22 cellular contexts compared by ENCODE assay signal in the genomic region with DNA sequence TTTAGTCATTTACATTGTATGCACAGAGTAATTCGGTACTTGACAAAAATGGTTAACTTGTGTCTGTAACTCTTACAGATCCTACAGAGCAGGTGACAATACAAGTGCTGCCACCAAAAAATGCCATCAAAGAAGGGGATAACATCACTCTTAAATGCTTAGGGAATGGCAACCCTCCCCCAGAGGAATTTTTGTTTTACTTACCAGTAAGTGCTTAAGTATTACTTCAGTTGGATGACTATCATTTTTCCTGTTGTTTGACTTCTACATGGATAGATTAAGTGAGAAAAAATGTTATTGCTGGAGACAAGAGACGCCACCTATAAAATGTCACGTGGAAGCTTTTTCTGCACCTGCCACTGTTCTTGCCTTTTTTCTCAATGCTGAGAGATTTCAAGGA.
"Had no signal": no experiment of that assay in that cellular context is flagged by ENCODE, and none has a peak within 500 bp of the region (broad histone marks: within the 10 kb centered on the region; RNA-seq: fewer than 3 reads in every experiment).

No MANE protein-coding gene starts in this region.

- DNase-seq: activated CD4-positive, alpha-beta T cell treated with anti-CD3 and anti-CD28 coated beads, Interleukin-2, amount 10 ng/mL, durations not matched to agents 7 days and 5 days; activated CD4-positive, CD25-positive, alpha-beta regulatory T cell treated with anti-CD3 and anti-CD28 coated beads, Interleukin-2, amount 50 U/mL, for 72 hours; activated CD8-positive, alpha-beta memory T cell treated with anti-CD3 and anti-CD28 coated beads, Interleukin-2, amount 10 ng/mL, durations not matched to agents 7 days and 5 days; activated CD8-positive, alpha-beta T cell treated with anti-CD3 and anti-CD28 coated beads for 36 hours; activated effector memory CD4-positive, alpha-beta T cell treated with anti-CD3 and anti-CD28 coated beads, Interleukin-2, amount 50 U/mL, for 16 hours; activated naive CD4-positive, alpha-beta T cell treated with anti-CD3 and anti-CD28 coated beads, Interleukin-2, amount 10 ng/mL, durations not matched to agents 7 days and 5 days; activated T-cell treated with anti-CD3 and anti-CD28 coated beads for 4 hours; amygdala; cortex of kidney; endodermal cell; esophagus squamous epithelium; gastrocnemius medialis; hippocampal formation; left ventricle myocardium superior; mammary epithelial cell; naive thymus-derived CD8-positive, alpha-beta T cell; retina; sigmoid colon; stimulated activated CD4-positive, alpha-beta T cell treated with anti-CD3 and anti-CD28 coated beads, Interleukin-4, amount 100 ng/mL, for 1 hour; stimulated activated naive CD4-positive, alpha-beta T cell; testis; WERI-Rb-1 had no signal
